Comparison of ENCODE assay signal across 27 cellular contexts in genomic region chr1:210949039-210949438, GRCh38.
"Had no signal": no experiment of that assay in that cellular context is flagged by ENCODE, and none has a peak within 500 bp of the region (broad histone marks: within the 10 kb centered on the region; RNA-seq: fewer than 3 reads in every experiment).

No MANE protein-coding gene starts in this region.

- H3K27ac ChIP-seq: ascending aorta, cardiac muscle cell, colonic mucosa, epithelial cell of prostate, esophagus squamous epithelium, left lung, lower lobe of right lung, ovary, prostate gland, sigmoid colon, tibial nerve had no signal

- DNase-seq: activated CD4-positive, alpha-beta T cell treated with anti-CD3 and anti-CD28 coated beads for 4 hours; activated CD4-positive, alpha-beta T cell treated with anti-CD3 and anti-CD28 coated beads, Interleukin-2, amount 50 U/mL, for 48 hours; activated CD8-positive, alpha-beta memory T cell treated with anti-CD3 and anti-CD28 coated beads for 24 hours; activated effector memory CD4-positive, alpha-beta T cell treated with anti-CD3 and anti-CD28 coated beads, Interleukin-2, amount 50 U/mL, for 16 hours; activated naive CD4-positive, alpha-beta T cell treated with anti-CD3 and anti-CD28 coated beads for 36 hours; activated naive CD8-positive, alpha-beta T cell treated with anti-CD3 and anti-CD28 coated beads for 36 hours; cerebellar nuclear complex; colonic mucosa; effector CD8-positive, alpha-beta T cell; esophagus squamous epithelium; foreskin melanocyte; kidney glomerular epithelial cell; left lung; lower lobe of right lung; mesenchymal stem cell; ovary; retina; sigmoid colon; stimulated activated CD4-positive, alpha-beta T cell treated with anti-CD3 and anti-CD28 coated beads, Interleukin-15, amount 100 ng/mL, for 24 hours; stimulated activated CD4-positive, alpha-beta T cell treated with anti-CD3 and anti-CD28 coated beads, Interleukin-2, amount 100 ng/mL, for 24 hours; stimulated activated naive CD4-positive, alpha-beta T cell had no signal

- H3K4me3 ChIP-seq: ascending aorta, cardiac muscle cell, colonic mucosa, esophagus squamous epithelium, left lung, lower lobe of right lung, ovary, prostate gland, sigmoid colon, tibial nerve had no signal

- ATAC-seq: left lung; lower lobe of right lung; natural killer cell treated with Interleukin-12 subunit alpha and Interleukin-12 subunit beta and Interleukin-15 and Interleukin-18, amount 100 ng/mL, for 72 hours had no signal

- H3K27me3 ChIP-seq: ascending aorta, cardiac muscle cell, colonic mucosa, esophagus squamous epithelium, left lung, ovary, sigmoid colon, tibial nerve had no signal

- H3K36me3 ChIP-seq: ascending aorta, cardiac muscle cell, colonic mucosa, esophagus squamous epithelium, left lung, lower lobe of right lung, ovary, prostate gland, sigmoid colon, tibial nerve had no signal

- H3K4me1 ChIP-seq: ascending aorta, colonic mucosa, esophagus squamous epithelium, left lung, lower lobe of right lung, prostate gland, sigmoid colon, tibial nerve had no signal

- H3K9me3 ChIP-seq: ascending aorta, colonic mucosa, esophagus squamous epithelium, left lung, lower lobe of right lung, ovary, prostate gland, sigmoid colon had no signal
